Comparison of ENCODE assay signal across 8 cellular contexts in genomic region chr17:67477687-67478086, GRCh38.
DNase-seq lines count a peak whose midpoint lies in the region; ATAC-seq and TF ChIP-seq lines count a peak whose summit lies in the region.

No MANE protein-coding gene starts in this region.

- DNase-seq in AG20443 (ENCODE audit: low spot score) (peak; percentile 55), T follicular helper cell (ENCODE audit: low read depth) (peak; percentile 15), renal cortical epithelial cell (ENCODE audit: low read depth) (peak; percentile 34), SIG-M5 (lab: John Stamatoyannopoulos, UW) (no peak), occipital lobe (lab: John Stamatoyannopoulos, UW) (no peak), HuH-7.5 (ENCODE audit: low spot score) (no peak), type B pancreatic cell (ENCODE audit: extremely low spot score, unreplicated experiment) (no peak)
- peak; percentile 67 for DNase-seq in activated naive CD8-positive, alpha-beta T cell treated with anti-CD3 and anti-CD28 coated beads, Interleukin-2, amount 50 U/mL, for 24 hours

- ATAC-seq in activated naive CD8-positive, alpha-beta T cell treated with anti-CD3 and anti-CD28 coated beads, Interleukin-2, amount 50 U/mL, for 24 hours: peak; percentile 90

- H3K36me3 Mint-ChIP-seq in activated naive CD8-positive, alpha-beta T cell treated with anti-CD3 and anti-CD28 coated beads, Interleukin-2, amount 50 U/mL, for 24 hours (ENCODE audit: low read depth): no peaks in the 10 kb centered on the region
- no peaks in the 10 kb centered on the region for H3K36me3 Mint-ChIP-seq in type B pancreatic cell

- no peaks in the 10 kb centered on the region for H3K9me3 Mint-ChIP-seq in activated naive CD8-positive, alpha-beta T cell treated with anti-CD3 and anti-CD28 coated beads, Interleukin-2, amount 50 U/mL, for 24 hours
- H3K9me3 Mint-ChIP-seq in type B pancreatic cell: no peaks in the 10 kb centered on the region

- H3K4me3 Mint-ChIP-seq in activated naive CD8-positive, alpha-beta T cell treated with anti-CD3 and anti-CD28 coated beads, Interleukin-2, amount 50 U/mL, for 24 hours: peak overlapping the region; percentile 80
- no peak overlapping the region for H3K4me3 Mint-ChIP-seq in type B pancreatic cell

- H3K27me3 Mint-ChIP-seq in activated naive CD8-positive, alpha-beta T cell treated with anti-CD3 and anti-CD28 coated beads, Interleukin-2, amount 50 U/mL, for 24 hours: no peaks in the 10 kb centered on the region
- peaks cover 3% of the 10 kb centered on the region for H3K27me3 Mint-ChIP-seq in type B pancreatic cell

- peaks cover 85% of the 10 kb centered on the region for H3K4me1 Mint-ChIP-seq in activated naive CD8-positive, alpha-beta T cell treated with anti-CD3 and anti-CD28 coated beads, Interleukin-2, amount 50 U/mL, for 24 hours
- H3K4me1 Mint-ChIP-seq in type B pancreatic cell (ENCODE audit: unreplicated experiment): peaks cover 30% of the 10 kb centered on the region

- no peak for TF ChIP-seq CTCF in type B pancreatic cell (conservative IDR thresholded peaks at IDR 0.05)

- peak overlapping the region; percentile 96 for H3K27ac Mint-ChIP-seq in activated naive CD8-positive, alpha-beta T cell treated with anti-CD3 and anti-CD28 coated beads, Interleukin-2, amount 50 U/mL, for 24 hours
- no peak overlapping the region for H3K27ac Mint-ChIP-seq in type B pancreatic cell

Comparison
In these comparisons a context has a peak if more than half of its experiments do, and no peak if none do; other contexts are left out.
1. DNase-seq: peak in AG20443 (single experiment), T follicular helper cell (single experiment), activated naive CD8-positive, alpha-beta T cell treated with anti-CD3 and anti-CD28 coated beads, Interleukin-2, amount 50 U/mL, for 24 hours (single experiment) and renal cortical epithelial cell (single experiment); none in SIG-M5 (single experiment), occipital lobe (single experiment), HuH-7.5 (single experiment) and type B pancreatic cell (single experiment).